In the genomic region with DNA sequence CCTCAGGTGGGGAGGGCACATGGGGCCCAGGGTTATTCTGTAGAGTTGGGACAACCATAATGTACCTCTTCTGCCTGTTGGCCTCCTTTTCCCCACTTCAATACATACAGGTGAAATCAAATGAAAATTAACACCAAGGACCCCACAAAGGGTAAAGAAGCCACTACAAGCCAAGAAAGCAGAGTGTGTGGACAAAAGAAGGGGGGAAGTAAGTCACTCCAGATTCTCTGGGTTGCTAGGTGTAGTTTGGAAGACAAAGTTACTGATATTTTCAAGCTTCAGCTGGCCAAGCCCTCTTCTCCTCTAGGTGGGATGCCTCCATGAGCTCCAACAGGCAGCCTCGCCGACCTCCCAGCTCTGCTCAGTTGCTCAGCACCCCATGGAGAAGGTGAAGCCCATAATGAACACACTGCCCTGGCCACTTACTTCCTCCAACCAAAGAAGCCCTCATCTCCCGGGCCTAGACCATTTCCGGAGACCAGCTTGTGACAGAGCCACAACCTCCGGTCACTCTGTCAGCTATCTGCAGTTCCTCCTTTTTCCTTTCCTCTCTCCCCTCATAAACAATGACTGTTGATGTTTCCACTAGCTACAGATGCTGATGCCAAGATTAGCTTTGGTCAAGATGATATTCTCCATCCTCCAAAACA, we compare ENCODE assay signal across 10 cellular contexts.
DNase-seq lines count a peak whose midpoint lies in the region; ATAC-seq, FAIRE-seq and TF ChIP-seq lines count a peak whose summit lies in the region.
"Had no signal": no experiment of that assay in that cellular context is flagged by ENCODE, and none has a peak within 500 bp of the region (broad histone marks: within the 10 kb centered on the region; RNA-seq: fewer than 3 reads in every experiment).

No MANE protein-coding gene starts in this region.

- H3K23ac ChIP-seq in neuronal stem cell (ENCODE audit: low read depth, low read length, poor library complexity): no peak overlapping the region

- H3K4me1 ChIP-seq in K562 (replicated peaks in 1 of 2; ENCODE audit: control insufficient read depth in 2 of 2, insufficient read depth in 2 of 2, low read length in 2 of 2) (peaks cover 0 to 11% of the 10 kb centered on the region in 2 experiments; a peak in 3 of 5 replicates), stomach (peaks cover 0 to 46% (median 16%) of the 10 kb centered on the region in 4 donors), neuronal stem cell (ENCODE audit: control insufficient read depth in 2 of 2, insufficient read depth in 1 of 2, low read depth in 1 of 2, low read length in 2 of 2) (peaks cover 0 to 10% of the 10 kb centered on the region in 2 donors)

- H3K36me3 Mint-ChIP-seq in HFFc6 (ENCODE audit: low read depth): no peaks in the 10 kb centered on the region
- H3K36me3 Mint-ChIP-seq: activated CD4-positive, alpha-beta memory T cell treated with anti-CD3 and anti-CD28 coated beads for 36 hours had no signal

- TF ChIP-seq POLR2A in K562 (conservative IDR thresholded peaks at IDR 0.05) (no peak), stomach (IDR thresholded peaks at IDR 0.05) (no peak)

- CTCF ChIA-PET in K562 (lab: Yijun Ruan, JAX; ENCODE audit: low intra/inter-chr PET ratio): no interaction called here

- peak; percentile 86 for ATAC-seq in K562
- no peak for ATAC-seq in HG03565 (IDR thresholded peaks at IDR 0.05; ENCODE audit: unreplicated experiment)
- ATAC-seq: Panc1 had no signal

- POLR2A ChIA-PET in K562 (lab: Yijun Ruan, JAX): interaction anchor here (0.6 to 1.2 kb wide), 3 partner anchors 14 to 143 kb away, joined by 3 to 4 read pairs (median 3); partner anchors contain the start of gene ITM2B

- H3K9me3 Mint-ChIP-seq in HFFc6: no peaks in the 10 kb centered on the region
- H3K9me3 Mint-ChIP-seq: activated CD4-positive, alpha-beta memory T cell treated with anti-CD3 and anti-CD28 coated beads for 36 hours had no signal

- no peak overlapping the region for H3K18ac ChIP-seq in neuronal stem cell (ENCODE audit: low read length)

- no peak overlapping the region for H2BK5ac ChIP-seq in neuronal stem cell (ENCODE audit: low read length)

- peak overlapping the region; percentile 78 for H2AFZ ChIP-seq in K562 (ENCODE audit: low read depth, low read length)
- no peak overlapping the region for H2AFZ ChIP-seq in neuronal stem cell (ENCODE audit: low read length)

- no peak overlapping the region for H4K8ac ChIP-seq in neuronal stem cell (ENCODE audit: low read depth, low read length)

- TF ChIP-seq CTCF in K562 (IDR thresholded peaks at IDR 0.05 in 2 of 3, conservative IDR thresholded peaks at IDR 0.05 in 1 of 3; ENCODE audit: insufficient read depth in 2 of 3, low read depth in 1 of 3, low read length in 3 of 3) (no peak), stomach (IDR thresholded peaks at IDR 0.05) (no peak), HFFc6 (IDR thresholded peaks at IDR 0.05) (no peak)

- H2AK5ac ChIP-seq in neuronal stem cell (ENCODE audit: low read depth, low read length): no peak overlapping the region

- WGBS in K562 (ENCODE audit: insufficient coverage, low coverage, missing lambda C conversion rate): 18% methylated on average over 5 of the region's 5 CpGs
- WGBS in stomach, 5 donors: 63 to 87% (median 81%) methylated on average over 5 of the region's 5 CpGs
- WGBS in neuronal stem cell (ENCODE audit: extremely low coverage in 2 of 2, insufficient read length in 2 of 2, insufficient replicate concordance in 1 of 2), 2 donors: no CpG with 5 or more reads among the region's 5 CpGs

- H3K27ac ChIP-seq in K562 (ENCODE audit: extremely low read depth, low read depth, low read length) (peak overlapping the region; percentile 63; the same call in 2 of the 3 replicates), stomach (peak overlapping the region in 4 of 5 donors; percentile 14 to 81 (median 61)), neuronal stem cell (replicated peaks; ENCODE audit: low read length) (no peak overlapping the region)

- H3K27ac Mint-ChIP-seq in HFFc6: no peak overlapping the region

- H3K4me3 ChIP-seq in K562: no peak overlapping the region
- no peak overlapping the region for H3K4me3 ChIP-seq in stomach
- H3K4me3 ChIP-seq in neuronal stem cell (ENCODE audit: low read length in 2 of 2): no peak overlapping the region

- peak; percentile 58 for TF ChIP-seq EP300 in K562 (IDR thresholded peaks at IDR 0.05; ENCODE audit: low read length)
- no peak for TF ChIP-seq EP300 in stomach (IDR thresholded peaks at IDR 0.05)

- H3K4me1 Mint-ChIP-seq in HFFc6 (ENCODE audit: low read depth): peaks cover 20% of the 10 kb centered on the region

- H2BK12ac ChIP-seq in neuronal stem cell (ENCODE audit: low read length): no peak overlapping the region

- no peak overlapping the region for H2BK120ac ChIP-seq in neuronal stem cell (ENCODE audit: low read depth, low read length)

- H3K27me3 ChIP-seq in K562 (ENCODE audit: control insufficient read depth in 2 of 2, insufficient read depth in 2 of 2, low read length in 2 of 2): no peaks in the 10 kb centered on the region
- H3K27me3 ChIP-seq in stomach: no peaks in the 10 kb centered on the region
- H3K27me3 ChIP-seq in neuronal stem cell (ENCODE audit: control insufficient read depth in 3 of 3, insufficient read depth in 3 of 3, low read depth in 1 of 3, low read length in 3 of 3): peaks cover 0 to 4% (median 0%) of the 10 kb centered on the region in 3 experiments

- peak overlapping the region; percentile 29; the same call in 1 of the 2 replicates for H3K4me2 ChIP-seq in K562 (ENCODE audit: insufficient read depth, low read length)
- H3K4me2 ChIP-seq in neuronal stem cell (ENCODE audit: insufficient read depth, low read length, poor library complexity, severe bottlenecking): no peak overlapping the region

- H3K14ac ChIP-seq in neuronal stem cell (ENCODE audit: low read length): no peak overlapping the region

- no peak overlapping the region for H2BK15ac ChIP-seq in neuronal stem cell (ENCODE audit: low read length)

- peak; percentile 11 for FAIRE-seq in K562 (lab: Jason Lieb, UNC)

- no peak for TF ChIP-seq RAD21 in K562 (CRISPR knock-in tag; conservative IDR thresholded peaks at IDR 0.05 in 1 of 2, IDR thresholded peaks at IDR 0.05 in 1 of 2)

- no peaks in the 10 kb centered on the region for H3K9me3 ChIP-seq in K562 (replicated peaks; ENCODE audit: control insufficient read depth, insufficient read depth, low read depth, low read length)
- no peaks in the 10 kb centered on the region for H3K9me3 ChIP-seq in stomach
- H3K9me3 ChIP-seq in neuronal stem cell (replicated peaks in 1 of 2; ENCODE audit: control insufficient read depth in 2 of 2, insufficient read depth in 1 of 2, low read depth in 1 of 2, low read length in 2 of 2): no peaks in the 10 kb centered on the region

- intact Hi-C loops in K562 (cut with micrococcal nuclease) (no loop called here), stomach (cut with DNase I; ENCODE audit: low total_unique reads) (no loop called here)

- H3K4me3 Mint-ChIP-seq in HFFc6: no peak overlapping the region
- H3K4me3 Mint-ChIP-seq: activated CD4-positive, alpha-beta memory T cell treated with anti-CD3 and anti-CD28 coated beads for 36 hours had no signal

- no peaks in the 10 kb centered on the region for H3K79me1 ChIP-seq in neuronal stem cell (ENCODE audit: low read depth, low read length)

- no peak overlapping the region for H3K9ac ChIP-seq in K562 (ENCODE audit: insufficient read depth in 1 of 2, low read depth in 2 of 2, low read length in 2 of 2)
- no peak overlapping the region for H3K9ac ChIP-seq in neuronal stem cell (ENCODE audit: low read depth, low read length, poor library complexity)

- no peak overlapping the region for H4K91ac ChIP-seq in neuronal stem cell (ENCODE audit: low read depth, low read length, poor library complexity)

- BruUV-seq in K562 (replicated peaks; lab: Mats Ljungman, UMichigan): no TSS peak

- no peaks in the 10 kb centered on the region for H3K79me2 ChIP-seq in K562 (ENCODE audit: control insufficient read depth, insufficient read depth, low read length)

- H3K4ac ChIP-seq in neuronal stem cell (ENCODE audit: low read length): no peak overlapping the region

- H4K20me1 ChIP-seq in K562 (replicated peaks; ENCODE audit: control insufficient read depth, insufficient read depth, low read length): no peaks in the 10 kb centered on the region

- H3K36me3 ChIP-seq in K562 (ENCODE audit: control insufficient read depth, insufficient read depth, low read length): no peaks in the 10 kb centered on the region
- no peaks in the 10 kb centered on the region for H3K36me3 ChIP-seq in stomach
- no peaks in the 10 kb centered on the region for H3K36me3 ChIP-seq in neuronal stem cell (replicated peaks in 1 of 2; ENCODE audit: control insufficient read depth in 2 of 2, insufficient read depth in 2 of 2, low read length in 2 of 2)

- in situ Hi-C loops in K562 (cut with MboI): no loop called here

- H3K9me1 ChIP-seq in K562 (ENCODE audit: control insufficient read depth, insufficient read depth, low read length): no peaks in the 10 kb centered on the region

- peak; percentile 19 for DNase-seq in KG1 (lab: John Stamatoyannopoulos, UW)
- peak in 2 of 4 experiments; percentile 14 to 47 for DNase-seq in K562 (ENCODE audit: extremely low read depth in 1 of 4, low spot score in 3 of 4)
- peak; percentile 20 for DNase-seq in inferior parietal cortex (ENCODE audit: extremely low spot score)
- peak; percentile 36 for DNase-seq in stomach
- DNase-seq in HFFc6: no peak
- no peak for DNase-seq in activated naive CD4-positive, alpha-beta T cell (lab: John Stamatoyannopoulos, UW)
- no peak for DNase-seq in neuronal stem cell (ENCODE audit: low spot score)

- no peaks in the 10 kb centered on the region; the same call in 1 of the 2 replicates for H3K27me3 Mint-ChIP-seq in HFFc6 (ENCODE audit: insufficient read depth)
- H3K27me3 Mint-ChIP-seq: activated CD4-positive, alpha-beta memory T cell treated with anti-CD3 and anti-CD28 coated beads for 36 hours had no signal

TF ChIP-seq in K562, 482 proteins besides CTCF, POLR2A, EP300 and RAD21 (continues in another document):
- TF ChIP-seq HMGN3 (IDR thresholded peaks at IDR 0.05; ENCODE audit: borderline replicate concordance, extremely low read depth, insufficient read length, low read depth, low read length) (no peak), PHB2 (IDR thresholded peaks at IDR 0.05; ENCODE audit: low read depth) (no peak), CBFA2T3 (IDR thresholded peaks at IDR 0.05) (peak; percentile 61)
- TF ChIP-seq, protein P1, sequence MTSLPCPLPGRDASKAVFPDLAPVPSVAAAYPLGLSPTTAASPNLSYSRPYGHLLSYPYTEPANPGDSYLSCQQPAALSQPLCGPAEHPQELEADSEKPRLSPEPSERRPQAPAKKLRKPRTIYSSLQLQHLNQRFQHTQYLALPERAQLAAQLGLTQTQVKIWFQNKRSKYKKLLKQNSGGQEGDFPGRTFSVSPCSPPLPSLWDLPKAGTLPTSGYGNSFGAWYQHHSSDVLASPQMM (CRISPR knock-in tag; IDR thresholded peaks at IDR 0.05): no peak

Comparison
In these comparisons a context has a peak if more than half of its experiments do, and no peak if none do; other contexts are left out.
1. DNase-seq: peak in KG1 (single experiment), inferior parietal cortex (single experiment) and stomach (single experiment); none in HFFc6 (single experiment), activated naive CD4-positive, alpha-beta T cell (0 of 4) and neuronal stem cell (single experiment).